8 cellular contexts compared by ENCODE assay signal in the genomic region with DNA sequence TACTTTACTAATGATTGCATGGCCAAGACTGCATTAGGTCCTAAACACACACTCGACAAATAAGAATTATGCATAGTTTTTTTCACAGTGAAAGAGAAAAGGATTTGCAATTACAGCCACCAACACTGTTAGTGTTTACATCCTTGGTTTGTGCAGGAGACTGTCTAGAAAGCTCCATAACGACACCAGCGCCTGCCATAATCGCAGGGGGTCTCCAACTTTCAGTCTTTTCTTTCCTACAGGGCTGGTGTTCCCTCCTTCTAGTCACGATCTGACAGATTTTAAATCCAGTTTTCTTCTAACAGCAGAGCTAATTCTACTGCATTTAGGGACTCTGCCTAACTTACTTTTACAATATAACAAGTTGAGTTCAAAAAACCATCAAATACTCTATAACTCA. TPM values are rescaled to one million over a fixed set of nuclear protein-coding genes. Genes with fewer than 3 reads are reported as not detected.
DNase-seq lines count a peak whose midpoint lies in the region; ATAC-seq and TF ChIP-seq lines count a peak whose summit lies in the region.

No MANE protein-coding gene starts in this region.

- no peaks in the 10 kb centered on the region for H3K27me3 Mint-ChIP-seq in endothelial cell (ENCODE audit: unreplicated experiment)

- H3F3A ChIP-seq in neural cell (ENCODE audit: insufficient read depth, low read length, poor library complexity, severe bottlenecking): peaks cover 10% of the 10 kb centered on the region

- POLR2A ChIA-PET in A673 (lab: Charles Lee; ENCODE audit: low non-redundant PET): no interaction called here

- TF ChIP-seq CTCF in A673 (conservative IDR thresholded peaks at IDR 0.05; ENCODE audit: low read depth, low read length) (no peak), KMS-11 (conservative IDR thresholded peaks at IDR 0.05; ENCODE audit: low read depth, low read length) (no peak), endothelial cell (IDR thresholded peaks at IDR 0.05; ENCODE audit: unreplicated experiment) (no peak), neural cell (IDR thresholded peaks at IDR 0.05; ENCODE audit: poor library complexity, severe bottlenecking) (no peak)

- no peak for DNase-seq in A673 (ENCODE audit: low spot score)
- DNase-seq in endothelial cell (ENCODE audit: low spot score): no peak
- DNase-seq in SKM-1 (lab: John Stamatoyannopoulos, UW; ENCODE audit: unreplicated experiment): no peak
- no peak for DNase-seq in COLO829 (ENCODE audit: low spot score)

- H3K9me3 Mint-ChIP-seq in endothelial cell (ENCODE audit: unreplicated experiment): no peaks in the 10 kb centered on the region

- H3K27ac ChIP-seq in A673 (ENCODE audit: low read depth, low read length, poor library complexity, severe bottlenecking): peak overlapping the region; percentile 29
- H3K27ac ChIP-seq in KMS-11: peak overlapping the region; percentile 62
- H3K27ac ChIP-seq in neural cell (ENCODE audit: low read length): peak overlapping the region; percentile 98

- H3K4me1 ChIP-seq in A673 (ENCODE audit: insufficient read depth, low read length, poor library complexity, severe bottlenecking) (peaks cover 29% of the 10 kb centered on the region), KMS-11 (ENCODE audit: low read depth, poor library complexity, severe bottlenecking) (peaks cover 36% of the 10 kb centered on the region)

- H3K36me3 ChIP-seq in A673 (ENCODE audit: insufficient read depth, low read length, poor library complexity, severe bottlenecking): no peaks in the 10 kb centered on the region
- H3K36me3 ChIP-seq in KMS-11 (ENCODE audit: insufficient read depth): no peaks in the 10 kb centered on the region
- H3K36me3 ChIP-seq in neural cell (ENCODE audit: insufficient read depth, low read length): no peaks in the 10 kb centered on the region

- peak overlapping the region; percentile 26; the same call in 1 of the 2 replicates for H3K9ac ChIP-seq in KMS-11
- H3K9ac ChIP-seq in neural cell (ENCODE audit: low read length): peak overlapping the region; percentile 84

- H3K27me3 ChIP-seq in A673 (replicated peaks; ENCODE audit: insufficient read depth, low read depth, low read length, poor library complexity) (no peaks in the 10 kb centered on the region), KMS-11 (ENCODE audit: insufficient read depth, low read depth) (no peaks in the 10 kb centered on the region), neural cell (ENCODE audit: insufficient read depth, low read depth, low read length) (no peaks in the 10 kb centered on the region)

- no peak for ATAC-seq in GM18858 (IDR thresholded peaks at IDR 0.05; ENCODE audit: unreplicated experiment)
- no peak for ATAC-seq in HG03565 (IDR thresholded peaks at IDR 0.05; ENCODE audit: unreplicated experiment)

- no peaks in the 10 kb centered on the region for H3K36me3 Mint-ChIP-seq in endothelial cell (ENCODE audit: low read depth, unreplicated experiment)

- H3K79me2 ChIP-seq in KMS-11 (ENCODE audit: insufficient read depth, low read depth) (peaks cover 12% of the 10 kb centered on the region; the same call in 1 of the 2 replicates), neural cell (replicated peaks; ENCODE audit: insufficient read depth, low read length) (peaks cover 35% of the 10 kb centered on the region)

- TF ChIP-seq RAD21 in neural cell (conservative IDR thresholded peaks at IDR 0.05): no peak

- H3K9me3 ChIP-seq in A673 (ENCODE audit: low read depth, low read length, poor library complexity, severe bottlenecking): no peaks in the 10 kb centered on the region
- H3K9me3 ChIP-seq in neural cell (ENCODE audit: low read length): no peaks in the 10 kb centered on the region

- intact Hi-C loops in A673 (cut with micrococcal nuclease; ENCODE audit: unreplicated experiment): no loop called here

- TF ChIP-seq EP300 in neural cell (conservative IDR thresholded peaks at IDR 0.05; ENCODE audit: poor library complexity, severe bottlenecking): no peak

- H3K9me2 ChIP-seq in neural cell (ENCODE audit: insufficient read depth, low read length): no peaks in the 10 kb centered on the region

- H3K27ac Mint-ChIP-seq in endothelial cell (ENCODE audit: unreplicated experiment): peak overlapping the region; percentile 68

- CTCF ChIA-PET in A673 (lab: Charles Lee): interaction anchor here (0.9 kb wide), 1 partner anchor 127 kb away, joined by 3 read pairs; no protein-coding TSS in a partner anchor

- H3K4me3 ChIP-seq in A673 (ENCODE audit: low read depth, low read length, poor library complexity, severe bottlenecking) (peak overlapping the region; percentile 39), KMS-11 (IDR thresholded peaks at IDR 0.05; ENCODE audit: insufficient read depth, low read depth, low read length) (peak overlapping the region; percentile 64), neural cell (ENCODE audit: low read length) (peak overlapping the region; percentile 71)

- H3K4me1 Mint-ChIP-seq in endothelial cell (ENCODE audit: unreplicated experiment): peaks cover 16% of the 10 kb centered on the region

- peak overlapping the region; percentile 14; the same call in 1 of the 2 replicates for H2AFZ ChIP-seq in KMS-11 (ENCODE audit: low read depth)
- peak overlapping the region; percentile 45 for H2AFZ ChIP-seq in neural cell (ENCODE audit: low read depth, low read length)

- H3K4me3 Mint-ChIP-seq in endothelial cell (ENCODE audit: unreplicated experiment): no peak overlapping the region

- peak overlapping the region; percentile 88 for H3K4me2 ChIP-seq in KMS-11
- H3K4me2 ChIP-seq in neural cell (ENCODE audit: low read length): peak overlapping the region; percentile 96

- H4K20me1 ChIP-seq in KMS-11 (ENCODE audit: insufficient read depth): no peaks in the 10 kb centered on the region; the same call in 1 of the 2 replicates
- no peaks in the 10 kb centered on the region for H4K20me1 ChIP-seq in neural cell (ENCODE audit: insufficient read depth)

- no TSS peak for BruUV-seq in A673 (replicated peaks; lab: Mats Ljungman, UMichigan)

TF ChIP-seq in neural cell, 6 proteins besides CTCF, POLR2A, EP300 and RAD21:
- TF ChIP-seq MXI1 (conservative IDR thresholded peaks at IDR 0.05; ENCODE audit: poor library complexity, severe bottlenecking) (no peak), EZH2 (IDR thresholded peaks at IDR 0.05; ENCODE audit: borderline replicate concordance, insufficient read depth, low read length, poor library complexity, severe bottlenecking) (no peak), TAF1 (IDR thresholded peaks at IDR 0.05; ENCODE audit: low read depth) (no peak), SMC3 (conservative IDR thresholded peaks at IDR 0.05; ENCODE audit: poor library complexity) (no peak), POLR2AphosphoS5 (IDR thresholded peaks at IDR 0.05) (no peak)
- TF ChIP-seq, protein P1, sequence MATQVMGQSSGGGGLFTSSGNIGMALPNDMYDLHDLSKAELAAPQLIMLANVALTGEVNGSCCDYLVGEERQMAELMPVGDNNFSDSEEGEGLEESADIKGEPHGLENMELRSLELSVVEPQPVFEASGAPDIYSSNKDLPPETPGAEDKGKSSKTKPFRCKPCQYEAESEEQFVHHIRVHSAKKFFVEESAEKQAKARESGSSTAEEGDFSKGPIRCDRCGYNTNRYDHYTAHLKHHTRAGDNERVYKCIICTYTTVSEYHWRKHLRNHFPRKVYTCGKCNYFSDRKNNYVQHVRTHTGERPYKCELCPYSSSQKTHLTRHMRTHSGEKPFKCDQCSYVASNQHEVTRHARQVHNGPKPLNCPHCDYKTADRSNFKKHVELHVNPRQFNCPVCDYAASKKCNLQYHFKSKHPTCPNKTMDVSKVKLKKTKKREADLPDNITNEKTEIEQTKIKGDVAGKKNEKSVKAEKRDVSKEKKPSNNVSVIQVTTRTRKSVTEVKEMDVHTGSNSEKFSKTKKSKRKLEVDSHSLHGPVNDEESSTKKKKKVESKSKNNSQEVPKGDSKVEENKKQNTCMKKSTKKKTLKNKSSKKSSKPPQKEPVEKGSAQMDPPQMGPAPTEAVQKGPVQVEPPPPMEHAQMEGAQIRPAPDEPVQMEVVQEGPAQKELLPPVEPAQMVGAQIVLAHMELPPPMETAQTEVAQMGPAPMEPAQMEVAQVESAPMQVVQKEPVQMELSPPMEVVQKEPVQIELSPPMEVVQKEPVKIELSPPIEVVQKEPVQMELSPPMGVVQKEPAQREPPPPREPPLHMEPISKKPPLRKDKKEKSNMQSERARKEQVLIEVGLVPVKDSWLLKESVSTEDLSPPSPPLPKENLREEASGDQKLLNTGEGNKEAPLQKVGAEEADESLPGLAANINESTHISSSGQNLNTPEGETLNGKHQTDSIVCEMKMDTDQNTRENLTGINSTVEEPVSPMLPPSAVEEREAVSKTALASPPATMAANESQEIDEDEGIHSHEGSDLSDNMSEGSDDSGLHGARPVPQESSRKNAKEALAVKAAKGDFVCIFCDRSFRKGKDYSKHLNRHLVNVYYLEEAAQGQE (IDR thresholded peaks at IDR 0.05; ENCODE audit: borderline replicate concordance): no peak

RNA-seq across cellular contexts. Expression of a gene that starts 58.0 kb away (rescaled TPM):
- total RNA-seq in A673 (2021): 67.4 and 74.6 TPM in 2 replicates
- 42.0 TPM for total RNA-seq in endothelial cell (ENCODE audit: unreplicated experiment)
- 911 and 938 TPM in 2 replicates for polyA plus RNA-seq in neural cell
- polyA minus RNA-seq in neural cell: 1,578 and 1,795 TPM in 2 replicates

Comparison
In these comparisons a context has a peak if more than half of its experiments do, and no peak if none do; other contexts are left out.
1. H3K27ac ChIP-seq: peak in every context shown above with its lines; median percentile 98 in neural cell; 62 in KMS-11; 29 in A673.